ENCODE assay signal across 11 cellular contexts in genomic region chr11:120068114-120068573, GRCh38.
DNase-seq lines count a peak whose midpoint lies in the region; ATAC-seq and TF ChIP-seq lines count a peak whose summit lies in the region.
"Had no signal": no experiment of that assay in that cellular context is flagged by ENCODE, and none has a peak within 500 bp of the region (broad histone marks: within the 10 kb centered on the region; RNA-seq: fewer than 3 reads in every experiment).

No MANE protein-coding gene starts in this region.

- no peak for ATAC-seq in GM21825 (IDR thresholded peaks at IDR 0.05; ENCODE audit: unreplicated experiment)

- no peaks in the 10 kb centered on the region for H4K20me1 ChIP-seq in SK-N-SH (ENCODE audit: insufficient read depth)

- peaks cover 6% of the 10 kb centered on the region for H3K9me3 Mint-ChIP-seq in glutamatergic neuron (ENCODE audit: unreplicated experiment)

- H3K4me3 Mint-ChIP-seq in glutamatergic neuron (ENCODE audit: unreplicated experiment) = peak overlapping the region; percentile 23

- CTCF ChIA-PET in AG04449 (lab: Yijun Ruan, JAX) (interaction anchor here (0.7 kb wide), 2 partner anchors 40 to 339 kb away, joined by 3 to 4 read pairs; partner anchors contain the start of gene NECTIN1), HEK293T (lab: Yijun Ruan, JAX) (no interaction called here), SK-N-SH (lab: Yijun Ruan, JAX) (interaction anchor here (1.1 to 2.6 kb wide), 3 partner anchors 40 to 358 kb away, joined by 3 to 11 read pairs (median 5); no protein-coding TSS in a partner anchor)

- no peaks in the 10 kb centered on the region for H3K36me3 ChIP-seq in SK-N-SH (replicated peaks in 1 of 2; ENCODE audit: control insufficient read depth in 1 of 2, insufficient read depth in 2 of 2, low read length in 1 of 2)
- H3K36me3 ChIP-seq: cardiac muscle cell had no signal

- no peaks in the 10 kb centered on the region for H3K36me3 Mint-ChIP-seq in glutamatergic neuron (ENCODE audit: unreplicated experiment)

- no peaks in the 10 kb centered on the region for H3K9me2 ChIP-seq in SK-N-SH

- peak overlapping the region; percentile 8 for H3K27ac Mint-ChIP-seq in glutamatergic neuron (ENCODE audit: unreplicated experiment)

- no peaks in the 10 kb centered on the region for H3F3A ChIP-seq in SK-N-SH (replicated peaks; ENCODE audit: insufficient read depth)

- peaks cover 42% of the 10 kb centered on the region for H3K4me1 Mint-ChIP-seq in glutamatergic neuron (ENCODE audit: low read depth, unreplicated experiment)

- DNase-seq in AG04449 (ENCODE audit: low read depth, low spot score) (peak; percentile 2), HEK293T (ENCODE audit: extremely low spot score) (peak; percentile 44), SK-N-SH (peak; percentile 75), glutamatergic neuron (no peak), GM19238 (ENCODE audit: insufficient read length, low spot score) (no peak), SHP77 (lab: John Stamatoyannopoulos, UW) (no peak), NCI-H345 (lab: John Stamatoyannopoulos, UW) (no peak)
- DNase-seq: activated CD4-positive, CD25-positive, alpha-beta regulatory T cell treated with anti-CD3 and anti-CD28 coated beads, Interleukin-2, amount 50 U/mL, for 72 hours had no signal

- no peak overlapping the region for H3K9ac ChIP-seq in SK-N-SH

- peak; percentile 31 for TF ChIP-seq RAD21 in SK-N-SH (IDR thresholded peaks at IDR 0.05; ENCODE audit: low read length)

- peak overlapping the region; percentile 78; the same call in 1 of the 2 replicates for H2AFZ ChIP-seq in SK-N-SH (ENCODE audit: low read depth)

- POLR2A ChIA-PET in AG04449 (lab: Yijun Ruan, JAX) (no interaction called here), HEK293T (lab: Yijun Ruan, JAX) (no interaction called here), SK-N-SH (lab: Yijun Ruan, JAX) (interaction anchor here (1.1 kb wide), 1 partner anchor 339 kb away, joined by 3 read pairs; the partner anchor contains the start of gene NECTIN1)

- 11% methylated on average over 8 of the region's 8 CpGs for WGBS in SK-N-SH (ENCODE audit: low lambda C conversion rate)

- H3K9me3 ChIP-seq in SK-N-SH = no peaks in the 10 kb centered on the region

- H3K4me1 ChIP-seq in SK-N-SH (ENCODE audit: control insufficient read depth in 1 of 2, insufficient read depth in 2 of 2, low read depth in 1 of 2, low read length in 1 of 2) = peaks cover 0 to 29% of the 10 kb centered on the region in 2 experiments; a peak in 2 of 4 replicates

- peak in 1 of 2 experiments; percentile 75; a peak in 2 of 4 replicates for TF ChIP-seq EP300 in SK-N-SH (IDR thresholded peaks at IDR 0.05; ENCODE audit: borderline replicate concordance in 1 of 2, low read depth in 1 of 2, low read length in 1 of 2)

- peak overlapping the region; percentile 69 for H3K4me2 ChIP-seq in SK-N-SH

- H3K4me3 ChIP-seq in AG04449 (ENCODE audit: low read depth, low read length) = no peak overlapping the region
- peak overlapping the region; percentile 16 to 26; a peak in 1 of 4 replicates for H3K4me3 ChIP-seq in SK-N-SH (ENCODE audit: low read depth in 2 of 2, low read length in 1 of 2)
- H3K4me3 ChIP-seq: cardiac muscle cell had no signal

- peak overlapping the region in 1 of 2 experiments; percentile 76; a peak in 2 of 4 replicates for H3K27ac ChIP-seq in SK-N-SH (ENCODE audit: low read depth in 2 of 2, low read length in 1 of 2)
- H3K27ac ChIP-seq: C4-2B, cardiac muscle cell had no signal

- peaks cover 10% of the 10 kb centered on the region for H3K27me3 Mint-ChIP-seq in glutamatergic neuron (ENCODE audit: unreplicated experiment)

- TF ChIP-seq CTCF in AG04449 (IDR thresholded peaks at IDR 0.05; ENCODE audit: insufficient read depth, low read length, missing control alignments) = no peak
- no peak for TF ChIP-seq CTCF in SK-N-SH (IDR thresholded peaks at IDR 0.05)
- no peak for TF ChIP-seq CTCF in glutamatergic neuron (IDR thresholded peaks at IDR 0.05; ENCODE audit: partially characterized antibody, unreplicated experiment)

- no peaks in the 10 kb centered on the region for H3K79me2 ChIP-seq in SK-N-SH (ENCODE audit: insufficient read depth)

- H3K27me3 ChIP-seq in SK-N-SH (ENCODE audit: insufficient read depth) = 0 out of 2 replicates have a peak, but pooled peaks cover 3% of the 10 kb centered on the region
- H3K27me3 ChIP-seq: cardiac muscle cell had no signal

TF ChIP-seq in HEK293T, 16 proteins besides CTCF, POLR2A, EP300 and RAD21:
- TF ChIP-seq, protein P1, sequence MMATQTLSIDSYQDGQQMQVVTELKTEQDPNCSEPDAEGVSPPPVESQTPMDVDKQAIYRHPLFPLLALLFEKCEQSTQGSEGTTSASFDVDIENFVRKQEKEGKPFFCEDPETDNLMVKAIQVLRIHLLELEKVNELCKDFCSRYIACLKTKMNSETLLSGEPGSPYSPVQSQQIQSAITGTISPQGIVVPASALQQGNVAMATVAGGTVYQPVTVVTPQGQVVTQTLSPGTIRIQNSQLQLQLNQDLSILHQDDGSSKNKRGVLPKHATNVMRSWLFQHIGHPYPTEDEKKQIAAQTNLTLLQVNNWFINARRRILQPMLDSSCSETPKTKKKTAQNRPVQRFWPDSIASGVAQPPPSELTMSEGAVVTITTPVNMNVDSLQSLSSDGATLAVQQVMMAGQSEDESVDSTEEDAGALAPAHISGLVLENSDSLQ (IDR thresholded peaks at IDR 0.05) = 0 out of 2 replicates have a peak, but pooled peaks have one; percentile 28
- no peak for TF ChIP-seq TARDBP (IDR thresholded peaks at IDR 0.05)

TF ChIP-seq in SK-N-SH, 30 proteins besides CTCF, POLR2A, EP300 and RAD21:
- TF ChIP-seq RCOR1 (IDR thresholded peaks at IDR 0.05; ENCODE audit: low read length) (peak; percentile 63; the same call in 1 of the 2 replicates), FOXJ3 (CRISPR knock-in tag; IDR thresholded peaks at IDR 0.05) (peak; percentile 26; the same call in 1 of the 2 replicates), CHD2 (IDR thresholded peaks at IDR 0.05; ENCODE audit: low read length, partially characterized antibody) (peak; percentile 36), JUND (IDR thresholded peaks at IDR 0.05) (no peak), FOSL2 (IDR thresholded peaks at IDR 0.05; ENCODE audit: borderline replicate concordance, low read depth) (0 out of 2 replicates have a peak, but pooled peaks have one; percentile 9), GATA2 (CRISPR knock-in tag; IDR thresholded peaks at IDR 0.05) (peak; percentile 98)
- TF ChIP-seq, protein P2, sequence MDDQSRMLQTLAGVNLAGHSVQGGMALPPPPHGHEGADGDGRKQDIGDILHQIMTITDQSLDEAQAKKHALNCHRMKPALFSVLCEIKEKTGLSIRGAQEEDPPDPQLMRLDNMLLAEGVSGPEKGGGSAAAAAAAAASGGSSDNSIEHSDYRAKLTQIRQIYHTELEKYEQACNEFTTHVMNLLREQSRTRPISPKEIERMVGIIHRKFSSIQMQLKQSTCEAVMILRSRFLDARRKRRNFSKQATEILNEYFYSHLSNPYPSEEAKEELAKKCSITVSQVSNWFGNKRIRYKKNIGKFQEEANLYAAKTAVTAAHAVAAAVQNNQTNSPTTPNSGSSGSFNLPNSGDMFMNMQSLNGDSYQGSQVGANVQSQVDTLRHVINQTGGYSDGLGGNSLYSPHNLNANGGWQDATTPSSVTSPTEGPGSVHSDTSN (IDR thresholded peaks at IDR 0.05) = peak; percentile 61
- TF ChIP-seq, protein P3, sequence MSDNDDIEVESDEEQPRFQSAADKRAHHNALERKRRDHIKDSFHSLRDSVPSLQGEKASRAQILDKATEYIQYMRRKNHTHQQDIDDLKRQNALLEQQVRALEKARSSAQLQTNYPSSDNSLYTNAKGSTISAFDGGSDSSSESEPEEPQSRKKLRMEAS (IDR thresholded peaks at IDR 0.05; ENCODE audit: low read depth) = no peak

Comparison
In these comparisons a context has a peak if more than half of its experiments do, and no peak if none do; other contexts are left out.
1. DNase-seq: peak in AG04449 (single experiment), HEK293T (single experiment) and SK-N-SH (single experiment); none in glutamatergic neuron (single experiment), GM19238 (single experiment), SHP77 (0 of 2) and NCI-H345 (single experiment).